ENCODE assay signal across 11 cellular contexts in genomic region chr20:47500554-47500953, GRCh38. TPM values are rescaled to one million over a fixed set of nuclear protein-coding genes. Genes with fewer than 3 reads are reported as not detected.
DNase-seq lines count a peak whose midpoint lies in the region; ATAC-seq and TF ChIP-seq lines count a peak whose summit lies in the region.
"Had no signal": no experiment of that assay in that cellular context is flagged by ENCODE, and none has a peak within 500 bp of the region (broad histone marks: within the 10 kb centered on the region; RNA-seq: fewer than 3 reads in every experiment).

No MANE protein-coding gene starts in this region.

- no peaks in the 10 kb centered on the region for H3K27me3 ChIP-seq in ACC112 (ENCODE audit: insufficient read depth, low read length)

- peak overlapping the region; percentile 76 for H2AFZ ChIP-seq in ACC112 (ENCODE audit: low read length, unreplicated experiment)

- H3K4me1 ChIP-seq in ACC112 (ENCODE audit: control insufficient read depth, insufficient read depth, low read length, unreplicated experiment) (peaks cover 5% of the 10 kb centered on the region), mesodermal cell (ENCODE audit: control insufficient read depth, insufficient read depth, low read length, poor library complexity, severe bottlenecking) (peaks cover 4% of the 10 kb centered on the region)

- H3K27me3 Mint-ChIP-seq in activated CD8-positive, alpha-beta T cell treated with anti-CD3 and anti-CD28 coated beads, Interleukin-2, amount 10 ng/mL, durations not matched to agents 7 days and 5 days (ENCODE audit: low read depth), result no peaks in the 10 kb centered on the region

- peaks cover 34% of the 10 kb centered on the region for H3K79me2 ChIP-seq in ACC112 (ENCODE audit: control insufficient read depth, insufficient read depth, low read length, unreplicated experiment)

- DNase-seq in activated CD8-positive, alpha-beta T cell treated with anti-CD3 and anti-CD28 coated beads, Interleukin-2, amount 10 ng/mL, durations not matched to agents 7 days and 5 days, result no peak
- no peak for DNase-seq in AML-193 (lab: John Stamatoyannopoulos, UW)
- no peak for DNase-seq in NCI-H2081 (lab: John Stamatoyannopoulos, UW)
- no peak for DNase-seq in UCSD-AML1 (lab: John Stamatoyannopoulos, UW; ENCODE audit: unreplicated experiment)
- DNase-seq: GDM1, mesendoderm, T1000 had no signal

- CTCF ChIA-PET in activated CD8-positive, alpha-beta T cell treated with anti-CD3 and anti-CD28 coated beads, Interleukin-2, amount 10 ng/mL, durations not matched to agents 7 days and 5 days (lab: Charles Lee), result interaction anchor here (0.9 to 4.0 kb wide), 6 partner anchors 7 to 227 kb away, joined by 3 to 33 read pairs (median 19); no protein-coding TSS in a partner anchor

- peak overlapping the region; percentile 96 for H3K27ac Mint-ChIP-seq in activated CD8-positive, alpha-beta T cell treated with anti-CD3 and anti-CD28 coated beads, Interleukin-2, amount 10 ng/mL, durations not matched to agents 7 days and 5 days

- POLR2A ChIA-PET in activated CD8-positive, alpha-beta T cell treated with anti-CD3 and anti-CD28 coated beads, Interleukin-2, amount 10 ng/mL, durations not matched to agents 7 days and 5 days (lab: Charles Lee), result interaction anchor here (2.4 to 3.9 kb wide), 5 partner anchors 9 to 144 kb away, joined by 11 to 81 read pairs (median 23); partner anchors contain the start of gene ZMYND8

- H3K36me3 ChIP-seq in ACC112 (ENCODE audit: insufficient read depth, low read length), result no peaks in the 10 kb centered on the region
- H3K36me3 ChIP-seq in mesodermal cell (ENCODE audit: control insufficient read depth, insufficient read depth, low read length), result no peaks in the 10 kb centered on the region

- 76 to 84% methylated on average over 4 of the region's 4 CpGs for WGBS in mesodermal cell (ENCODE audit: insufficient coverage in 2 of 2), 2 experiments

- ATAC-seq in activated CD8-positive, alpha-beta T cell treated with anti-CD3 and anti-CD28 coated beads, Interleukin-2, amount 10 ng/mL, durations not matched to agents 7 days and 5 days, result no peak
- no peak for ATAC-seq in GM19397 (IDR thresholded peaks at IDR 0.05; ENCODE audit: unreplicated experiment)

- H3K4me3 Mint-ChIP-seq in activated CD8-positive, alpha-beta T cell treated with anti-CD3 and anti-CD28 coated beads, Interleukin-2, amount 10 ng/mL, durations not matched to agents 7 days and 5 days, result peak overlapping the region; percentile 96

- H3K4me1 Mint-ChIP-seq in activated CD8-positive, alpha-beta T cell treated with anti-CD3 and anti-CD28 coated beads, Interleukin-2, amount 10 ng/mL, durations not matched to agents 7 days and 5 days (ENCODE audit: low read depth), result peaks cover 37% of the 10 kb centered on the region

- TF ChIP-seq CTCF in GM12875 (IDR thresholded peaks at IDR 0.05; ENCODE audit: borderline replicate concordance, insufficient read depth, low read depth, low read length), result no peak

- peaks cover 19% of the 10 kb centered on the region for H3K36me3 Mint-ChIP-seq in activated CD8-positive, alpha-beta T cell treated with anti-CD3 and anti-CD28 coated beads, Interleukin-2, amount 10 ng/mL, durations not matched to agents 7 days and 5 days (ENCODE audit: low read depth)

- H3K9me3 Mint-ChIP-seq in activated CD8-positive, alpha-beta T cell treated with anti-CD3 and anti-CD28 coated beads, Interleukin-2, amount 10 ng/mL, durations not matched to agents 7 days and 5 days (ENCODE audit: insufficient read depth), result no peaks in the 10 kb centered on the region

- peak overlapping the region; percentile 76; the same call in 1 of the 2 replicates for H3K27ac ChIP-seq in ACC112 (ENCODE audit: low read depth, low read length)
- H3K27ac ChIP-seq in mesodermal cell (ENCODE audit: low read depth, low read length, severe bottlenecking), result no peak overlapping the region

- no peaks in the 10 kb centered on the region for H3K9me3 ChIP-seq in mesodermal cell (ENCODE audit: control insufficient read depth, low read length)

- H3K4me3 ChIP-seq in ACC112 (ENCODE audit: low read depth, low read length) (peak overlapping the region; percentile 84), GM12875 (ENCODE audit: low read depth, low read length) (peak overlapping the region; percentile 73), mesodermal cell (ENCODE audit: extremely low read depth, insufficient read depth, low read length, poor library complexity, severe bottlenecking) (peak overlapping the region; percentile 99)

RNA-seq across cellular contexts. Expression of gene NCOA3, which starts 1.1 kb away (rescaled TPM):
- 10 to 100 TPM; 57.4 to 60.1 TPM for total RNA-seq in activated CD8-positive, alpha-beta T cell treated with anti-CD3 and anti-CD28 coated beads, Interleukin-2, amount 10 ng/mL, durations not matched to agents 7 days and 5 days
- polyA plus RNA-seq in mesodermal cell (2013, experiment 1 of 2), result 15.1 TPM
- 14.6 TPM for polyA plus RNA-seq in mesodermal cell (2013, experiment 2 of 2)
